ENCODE assay signal across 8 cellular contexts in the genomic region with DNA sequence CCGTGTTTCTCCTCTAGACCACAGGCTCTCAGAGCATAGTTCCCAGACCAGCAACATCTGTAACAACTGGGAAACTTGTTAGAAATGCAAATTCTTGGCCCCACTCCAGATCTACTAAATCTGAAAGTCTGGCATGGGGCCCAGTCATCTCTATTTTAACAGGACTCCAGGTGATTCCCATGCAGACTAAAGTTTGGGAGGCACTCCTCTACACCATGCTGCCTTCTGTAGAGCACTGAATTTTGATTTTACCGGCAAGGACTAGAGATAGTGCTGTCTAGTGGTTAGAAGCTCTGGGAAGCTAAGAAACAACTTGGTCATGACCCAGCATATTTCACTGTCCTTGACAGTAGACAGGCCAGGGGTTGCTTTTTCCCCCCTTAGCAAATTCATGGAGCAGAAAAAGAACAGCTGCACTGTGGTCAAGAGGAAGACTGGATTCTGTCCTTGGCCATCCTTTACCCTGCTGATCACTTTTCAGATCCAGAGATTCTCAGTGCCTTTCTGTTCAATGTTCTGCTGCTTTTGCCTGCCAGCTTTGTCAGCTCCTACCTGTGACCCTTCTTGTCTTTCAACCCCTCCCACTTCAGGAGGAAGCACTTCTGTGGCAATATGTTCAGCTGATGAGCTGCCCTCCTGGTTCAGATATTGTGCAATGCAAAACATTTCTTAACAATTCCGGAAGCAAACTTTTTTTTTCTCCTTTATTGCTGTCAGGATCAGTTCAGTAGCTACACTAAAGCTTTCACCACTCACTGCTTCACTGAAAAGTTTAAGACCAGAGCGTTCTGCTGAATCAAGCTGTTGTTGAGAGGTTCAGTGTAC.
DNase-seq lines count a peak whose midpoint lies in the region; ATAC-seq, FAIRE-seq and TF ChIP-seq lines count a peak whose summit lies in the region.

No MANE protein-coding gene starts in this region.

- H3K27ac ChIP-seq in DOHH2 (ENCODE audit: low read depth, low read length) (no peak overlapping the region), neural progenitor cell (no peak overlapping the region)

- H3K27ac Mint-ChIP-seq in neural progenitor cell = peak overlapping the region; percentile 72

- TF ChIP-seq CTCF in DOHH2 (IDR thresholded peaks at IDR 0.05; ENCODE audit: low read depth, low read length, poor library complexity, severe bottlenecking) (no peak), choroid plexus epithelial cell (conservative IDR thresholded peaks at IDR 0.05; ENCODE audit: low read depth, low read length) (no peak), neural progenitor cell (IDR thresholded peaks at IDR 0.05) (no peak)

- no peak overlapping the region for H2AFZ ChIP-seq in neural progenitor cell (replicated peaks)

- H3K36me3 ChIP-seq in DOHH2 (ENCODE audit: control insufficient read depth, low read length) = no peaks in the 10 kb centered on the region
- H3K36me3 ChIP-seq in neural progenitor cell = no peaks in the 10 kb centered on the region

- no peaks in the 10 kb centered on the region for H3K27me3 ChIP-seq in DOHH2 (ENCODE audit: control insufficient read depth, low read length)
- H3K27me3 ChIP-seq in neural progenitor cell = no peaks in the 10 kb centered on the region

- ATAC-seq in GM21723 (IDR thresholded peaks at IDR 0.05; ENCODE audit: unreplicated experiment) (peak; percentile 53), GM19328 (IDR thresholded peaks at IDR 0.05; ENCODE audit: unreplicated experiment) (no peak)

- peaks cover 8% of the 10 kb centered on the region for H3K9me3 Mint-ChIP-seq in neural progenitor cell

- TF ChIP-seq POLR2A in H54 (IDR thresholded peaks at IDR 0.05; ENCODE audit: low read depth, low read length) = no peak

- H3K27me3 Mint-ChIP-seq in neural progenitor cell (ENCODE audit: insufficient read depth, low read depth) = peaks cover 4% of the 10 kb centered on the region

- H3K4me1 ChIP-seq in DOHH2 (ENCODE audit: control insufficient read depth, low read length) (peaks cover 30% of the 10 kb centered on the region), neural progenitor cell (peaks cover 16% of the 10 kb centered on the region)

- no peaks in the 10 kb centered on the region for H3K9me3 ChIP-seq in DOHH2 (ENCODE audit: control insufficient read depth, insufficient read depth, low read length)
- no peaks in the 10 kb centered on the region for H3K9me3 ChIP-seq in neural progenitor cell (ENCODE audit: low read depth)

- no peaks in the 10 kb centered on the region for H3K79me2 ChIP-seq in DOHH2 (ENCODE audit: control insufficient read depth, low read length)
- no peaks in the 10 kb centered on the region for H3K79me2 ChIP-seq in neural progenitor cell (ENCODE audit: low read depth)

- H3K9ac ChIP-seq in neural progenitor cell = no peak overlapping the region

- peak overlapping the region; percentile 51 for H3K4me2 ChIP-seq in DOHH2 (ENCODE audit: low read length)
- no peak overlapping the region for H3K4me2 ChIP-seq in neural progenitor cell

- DNase-seq in NCI-H2196 treated with DMSO at 0.1 percent for 48 hours (lab: John Stamatoyannopoulos, UW; ENCODE audit: unreplicated experiment) (peak; percentile 8), choroid plexus epithelial cell (ENCODE audit: low read depth) (peak; percentile 95), neural progenitor cell (ENCODE audit: low spot score) (no peak), H54 (ENCODE audit: insufficient read length, low spot score) (no peak), GM19238 (ENCODE audit: insufficient read length, low spot score) (no peak)

- H3K4me3 ChIP-seq in DOHH2 (ENCODE audit: low read length) = peak overlapping the region; percentile 17
- H3K4me3 ChIP-seq in choroid plexus epithelial cell (ENCODE audit: low read depth, low read length) = no peak overlapping the region
- no peak overlapping the region for H3K4me3 ChIP-seq in neural progenitor cell

- H3K36me3 Mint-ChIP-seq in neural progenitor cell = no peaks in the 10 kb centered on the region

- no peak overlapping the region for H3K4me3 Mint-ChIP-seq in neural progenitor cell

- peaks cover 2% of the 10 kb centered on the region for H3K4me1 Mint-ChIP-seq in neural progenitor cell

- H3K9me2 ChIP-seq in DOHH2 (replicated peaks; ENCODE audit: control insufficient read depth, low read length) = no peaks in the 10 kb centered on the region

- no peaks in the 10 kb centered on the region for H4K20me1 ChIP-seq in DOHH2 (ENCODE audit: control insufficient read depth, insufficient read depth, low read depth, low read length)
- H4K20me1 ChIP-seq in neural progenitor cell (ENCODE audit: low read depth) = no peaks in the 10 kb centered on the region

- FAIRE-seq in H54 (lab: Jason Lieb, UNC) = no peak

- H3F3A ChIP-seq in DOHH2 (ENCODE audit: control insufficient read depth, insufficient read depth) (no peaks in the 10 kb centered on the region), neural progenitor cell (ENCODE audit: low read depth) (peaks cover 10% of the 10 kb centered on the region)

Comparison
In these comparisons a context has a peak if more than half of its experiments do, and no peak if none do; other contexts are left out.
1. DNase-seq: peak in NCI-H2196 treated with DMSO at 0.1 percent for 48 hours (single experiment) and choroid plexus epithelial cell (single experiment); none in neural progenitor cell (single experiment), H54 (single experiment) and GM19238 (single experiment).